ENCODE assay signal across 18 cellular contexts in genomic region chr17:66923881-66924280, GRCh38. TPM values are rescaled to one million over a fixed set of nuclear protein-coding genes. Genes with fewer than 3 reads are reported as not detected.
DNase-seq lines count a peak whose midpoint lies in the region; ATAC-seq and TF ChIP-seq lines count a peak whose summit lies in the region.
"Had no signal": no experiment of that assay in that cellular context is flagged by ENCODE, and none has a peak within 500 bp of the region (broad histone marks: within the 10 kb centered on the region; RNA-seq: fewer than 3 reads in every experiment).

No MANE protein-coding gene starts in this region.

- no peaks in the 10 kb centered on the region for H3K36me3 Mint-ChIP-seq in Caco-2 (ENCODE audit: insufficient read depth, unreplicated experiment)
- H3K36me3 Mint-ChIP-seq: CD4-positive, alpha-beta memory T cell had no signal

- no peaks in the 10 kb centered on the region for H3K9me3 ChIP-seq in A673 (ENCODE audit: low read depth, low read length, poor library complexity, severe bottlenecking)
- H3K9me3 ChIP-seq in Caco-2, result peaks cover 3% of the 10 kb centered on the region; the same call in 1 of the 2 replicates
- no peaks in the 10 kb centered on the region for H3K9me3 ChIP-seq in prostate gland
- H3K9me3 ChIP-seq in sigmoid colon, result no peaks in the 10 kb centered on the region

- peak overlapping the region; percentile 47 for H3K27ac Mint-ChIP-seq in Caco-2 (ENCODE audit: unreplicated experiment)
- H3K27ac Mint-ChIP-seq: CD4-positive, alpha-beta memory T cell had no signal

- H3K36me3 ChIP-seq in A673 (ENCODE audit: insufficient read depth, low read length, poor library complexity, severe bottlenecking) (no peaks in the 10 kb centered on the region), Caco-2 (ENCODE audit: control insufficient read depth, insufficient read depth, low read length) (no peaks in the 10 kb centered on the region), prostate gland (no peaks in the 10 kb centered on the region), sigmoid colon (no peaks in the 10 kb centered on the region)

- no peak overlapping the region for H3K27ac ChIP-seq in A673 (ENCODE audit: low read depth, low read length, poor library complexity, severe bottlenecking)
- no peak overlapping the region for H3K27ac ChIP-seq in prostate gland
- H3K27ac ChIP-seq in sigmoid colon, result no peak overlapping the region
- H3K27ac ChIP-seq: A549, GM23248 had no signal

- TF ChIP-seq EP300 in sigmoid colon (IDR thresholded peaks at IDR 0.05), result no peak

- H3K4me1 Mint-ChIP-seq in Caco-2 (ENCODE audit: low read depth, unreplicated experiment), result peaks cover 13% of the 10 kb centered on the region
- H3K4me1 Mint-ChIP-seq: CD4-positive, alpha-beta memory T cell had no signal

- BruUV-seq in A673 (replicated peaks; lab: Mats Ljungman, UMichigan), result no TSS peak
- BruUV-seq in Caco-2 (replicated peaks; lab: Mats Ljungman, UMichigan), result no TSS peak

- no peak for ATAC-seq in GM18520 (IDR thresholded peaks at IDR 0.05; ENCODE audit: unreplicated experiment)
- ATAC-seq: A549, GM12878 had no signal

- H3K27me3 ChIP-seq in A673 (replicated peaks; ENCODE audit: insufficient read depth, low read depth, low read length, poor library complexity) (no peaks in the 10 kb centered on the region), Caco-2 (replicated peaks; ENCODE audit: control insufficient read depth, insufficient read depth, low read length) (no peaks in the 10 kb centered on the region), prostate gland (replicated peaks; ENCODE audit: insufficient read depth) (no peaks in the 10 kb centered on the region), sigmoid colon (no peaks in the 10 kb centered on the region)

- no peak for TF ChIP-seq POLR2A in prostate gland (IDR thresholded peaks at IDR 0.05)
- TF ChIP-seq POLR2A in sigmoid colon (IDR thresholded peaks at IDR 0.05), result no peak

- intact Hi-C loops in A673 (cut with micrococcal nuclease; ENCODE audit: unreplicated experiment) (no loop called here), Caco-2 (cut with micrococcal nuclease; ENCODE audit: unreplicated experiment) (loop anchor here (1.0 kb wide), 1 partner anchor 28 kb away; no protein-coding TSS in a partner anchor), prostate gland (cut with DNase I) (no loop called here), sigmoid colon (cut with DNase I) (no loop called here)

- peak overlapping the region; percentile 15 for H3K4me3 Mint-ChIP-seq in Caco-2 (ENCODE audit: unreplicated experiment)
- H3K4me3 Mint-ChIP-seq: CD4-positive, alpha-beta memory T cell had no signal

- POLR2A ChIA-PET in A673 (lab: Charles Lee; ENCODE audit: low non-redundant PET) (no interaction called here), Caco-2 (lab: Charles Lee) (interaction anchor here (0.5 to 1.3 kb wide), 3 partner anchors 28 to 1633 kb away, joined by 4 to 6 read pairs (median 5); no protein-coding TSS in a partner anchor)

- CTCF ChIA-PET in A673 (lab: Charles Lee), result no interaction called here
- CTCF ChIA-PET in Caco-2 (lab: Charles Lee), result interaction anchor here (0.8 to 1.0 kb wide), 3 partner anchors 19 to 29 kb away, joined by 3 read pairs; no protein-coding TSS in a partner anchor

- WGBS in prostate gland, result 10% methylated on average over 1 of the region's 1 CpG
- 50 to 62% methylated on average over 1 of the region's 1 CpG for WGBS in sigmoid colon, 2 donors

- no peaks in the 10 kb centered on the region for H3K27me3 Mint-ChIP-seq in Caco-2 (ENCODE audit: insufficient read depth, unreplicated experiment)

- DNase-seq in A673 (ENCODE audit: low spot score) (peak; percentile 27), Caco-2 (peak in 1 of 2 experiments; percentile 50), foreskin melanocyte (peak; percentile 50), prostate gland (ENCODE audit: low spot score) (no peak), sigmoid colon (no peak)
- DNase-seq: 8988T; C1 segment of cervical spinal cord; CD4-positive, alpha-beta memory T cell; DMS 273 treated with DMSO at 0.1 percent for 48 hours; DMS79; EL; GDM1; GM23248; H7; HCEC 1CT had no signal

- H3K4me3 ChIP-seq in A673 (ENCODE audit: low read depth, low read length, poor library complexity, severe bottlenecking) (no peak overlapping the region), Caco-2 (ENCODE audit: low read depth, low read length) (no peak overlapping the region), prostate gland (no peak overlapping the region), sigmoid colon (no peak overlapping the region)
- H3K4me3 ChIP-seq: A549, GM12878, GM23248 had no signal

- TF ChIP-seq CTCF in A673 (conservative IDR thresholded peaks at IDR 0.05; ENCODE audit: low read depth, low read length) (no peak), Caco-2 (IDR thresholded peaks at IDR 0.05; ENCODE audit: insufficient read depth in 1 of 2, low read depth in 1 of 2, low read length in 1 of 2, severe bottlenecking in 1 of 2, unreplicated experiment in 1 of 2) (no peak), prostate gland (IDR thresholded peaks at IDR 0.05) (no peak), sigmoid colon (IDR thresholded peaks at IDR 0.05) (no peak)

- H3K4me1 ChIP-seq in A673 (ENCODE audit: insufficient read depth, low read length, poor library complexity, severe bottlenecking), result peaks cover 5% of the 10 kb centered on the region
- H3K4me1 ChIP-seq in Caco-2, result peaks cover 24% of the 10 kb centered on the region
- H3K4me1 ChIP-seq in prostate gland (replicated peaks), result no peaks in the 10 kb centered on the region
- H3K4me1 ChIP-seq in sigmoid colon, result no peaks in the 10 kb centered on the region
- H3K4me1 ChIP-seq: A549 had no signal

- peaks cover 15% of the 10 kb centered on the region for H3K9me3 Mint-ChIP-seq in Caco-2 (ENCODE audit: unreplicated experiment)

RNA-seq across cellular contexts. Expression of gene CACNG4, which starts 40.6 kb away (rescaled TPM):
- 9.7 and 9.9 TPM in 2 replicates for total RNA-seq in A673 (2021)
- 10.1 and 12.8 TPM in 2 replicates for total RNA-seq in Caco-2 (2022)
- total RNA-seq in prostate gland, result 10 to 100 TPM in 1 of 2 donors, 1 to 10 TPM in 1; 9.5 to 12.9 TPM
- total RNA-seq in sigmoid colon, result under 1 TPM; 0.16 to 0.83 (median 0.38) TPM
- polyA plus RNA-seq in sigmoid colon, result under 1 TPM in 2 of 3 donors, not detected in 1; under 0.01 to 0.23 TPM
- total RNA-seq: CD4-positive, alpha-beta memory T cell; GM23248 had no signal
- polyA plus RNA-seq: CD4-positive, alpha-beta memory T cell; GM23248 had no signal

Comparison
In these comparisons a context has a peak if more than half of its experiments do, and no peak if none do; other contexts are left out.
1. DNase-seq: peak in A673 (single experiment) and foreskin melanocyte (single experiment); none in prostate gland (single experiment) and sigmoid colon (single experiment).